ENCODE assay signal across 2 cellular contexts in the genomic region with DNA sequence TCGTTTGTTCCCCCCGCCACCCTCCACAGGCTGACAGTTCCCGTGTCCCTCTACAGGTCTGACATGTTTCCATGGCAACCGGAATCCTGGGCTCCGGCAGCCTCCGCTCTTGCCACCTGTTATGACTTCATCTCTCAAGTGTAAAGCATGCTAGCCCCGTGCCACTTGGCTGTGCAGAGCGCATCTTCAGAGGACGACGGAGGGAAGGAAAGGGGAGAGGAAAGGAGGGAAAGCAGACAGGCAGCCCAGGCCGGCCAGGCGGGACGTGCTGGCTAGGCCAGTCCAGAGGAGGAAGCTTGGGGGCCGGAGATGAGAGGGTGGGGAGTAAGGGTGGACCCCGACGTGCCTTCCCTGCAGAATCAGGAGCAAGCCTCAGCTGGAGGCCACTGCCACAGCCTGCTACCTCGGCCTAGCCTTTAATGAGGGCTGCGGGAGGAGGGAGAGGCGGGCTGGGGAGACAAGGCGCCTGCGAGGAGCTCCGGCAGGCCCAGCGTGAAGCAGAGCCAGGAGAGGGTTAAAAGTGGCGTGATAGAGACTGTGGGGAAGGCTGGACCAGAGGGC.
TF ChIP-seq lines count a peak whose summit lies in the region.

No MANE protein-coding gene starts in this region.

TF ChIP-seq in SK-N-SH, 30 proteins besides CTCF, POLR2A, EP300 and RAD21 (continued from another document):
- TF ChIP-seq IRF3 (IDR thresholded peaks at IDR 0.05; ENCODE audit: low read depth, low read length) (no peak), JUND (IDR thresholded peaks at IDR 0.05) (no peak)
- TF ChIP-seq, protein P1, sequence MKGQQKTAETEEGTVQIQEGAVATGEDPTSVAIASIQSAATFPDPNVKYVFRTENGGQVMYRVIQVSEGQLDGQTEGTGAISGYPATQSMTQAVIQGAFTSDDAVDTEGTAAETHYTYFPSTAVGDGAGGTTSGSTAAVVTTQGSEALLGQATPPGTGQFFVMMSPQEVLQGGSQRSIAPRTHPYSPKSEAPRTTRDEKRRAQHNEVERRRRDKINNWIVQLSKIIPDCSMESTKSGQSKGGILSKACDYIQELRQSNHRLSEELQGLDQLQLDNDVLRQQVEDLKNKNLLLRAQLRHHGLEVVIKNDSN (IDR thresholded peaks at IDR 0.05; ENCODE audit: borderline replicate concordance, low read depth), result no peak
TF ChIP-seq in SK-N-SH: peak in this region for 0.

TF ChIP-seq in SK-N-SH treated with all-trans-retinoic acid at 6 μM for 48 hours, 23 proteins besides CTCF, POLR2A, EP300 and RAD21 (continued from another document):
- TF ChIP-seq TCF4 (CRISPR knock-in tag; IDR thresholded peaks at IDR 0.05; ENCODE audit: borderline replicate concordance) (no peak), ZNF565 (CRISPR knock-in tag; conservative IDR thresholded peaks at IDR 0.05; ENCODE audit: low read depth) (no peak), ISL1 (CRISPR knock-in tag; IDR thresholded peaks at IDR 0.05) (no peak), BACH2 (CRISPR knock-in tag; IDR thresholded peaks at IDR 0.05; ENCODE audit: borderline replicate concordance) (no peak)
- TF ChIP-seq, protein P2, sequence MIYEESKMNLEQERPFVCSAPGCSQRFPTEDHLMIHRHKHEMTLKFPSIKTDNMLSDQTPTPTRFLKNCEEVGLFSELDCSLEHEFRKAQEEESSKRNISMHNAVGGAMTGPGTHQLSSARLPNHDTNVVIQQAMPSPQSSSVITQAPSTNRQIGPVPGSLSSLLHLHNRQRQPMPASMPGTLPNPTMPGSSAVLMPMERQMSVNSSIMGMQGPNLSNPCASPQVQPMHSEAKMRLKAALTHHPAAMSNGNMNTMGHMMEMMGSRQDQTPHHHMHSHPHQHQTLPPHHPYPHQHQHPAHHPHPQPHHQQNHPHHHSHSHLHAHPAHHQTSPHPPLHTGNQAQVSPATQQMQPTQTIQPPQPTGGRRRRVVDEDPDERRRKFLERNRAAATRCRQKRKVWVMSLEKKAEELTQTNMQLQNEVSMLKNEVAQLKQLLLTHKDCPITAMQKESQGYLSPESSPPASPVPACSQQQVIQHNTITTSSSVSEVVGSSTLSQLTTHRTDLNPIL (CRISPR knock-in tag; IDR thresholded peaks at IDR 0.05; ENCODE audit: low read depth), result no peak
